19 cellular contexts compared by ENCODE assay signal in genomic region chr11:119431523-119431922, GRCh38. TPM values are rescaled to one million over a fixed set of nuclear protein-coding genes. Genes with fewer than 3 reads are reported as not detected.
DNase-seq lines count a peak whose midpoint lies in the region; ATAC-seq, FAIRE-seq and TF ChIP-seq lines count a peak whose summit lies in the region.
"Had no signal": no experiment of that assay in that cellular context is flagged by ENCODE, and none has a peak within 500 bp of the region (broad histone marks: within the 10 kb centered on the region; RNA-seq: fewer than 3 reads in every experiment).

No MANE protein-coding gene starts in this region.

- H3K4ac ChIP-seq in neuronal stem cell (ENCODE audit: low read length), result no peak overlapping the region

- H2BK12ac ChIP-seq in neuronal stem cell (ENCODE audit: low read length), result no peak overlapping the region

- no peak overlapping the region for H3K18ac ChIP-seq in neuronal stem cell (ENCODE audit: low read length)

- H3K27me3 ChIP-seq in astrocyte (ENCODE audit: insufficient read depth, low read length), result no peaks in the 10 kb centered on the region
- peaks cover 0 to 48% (median 0%) of the 10 kb centered on the region in 3 experiments for H3K27me3 ChIP-seq in neuronal stem cell (ENCODE audit: control insufficient read depth in 3 of 3, insufficient read depth in 3 of 3, low read depth in 1 of 3, low read length in 3 of 3)
- H3K27me3 ChIP-seq: BLaER1 treated with 17β-estradiol and CSF1 and Interleukin-3, amounts not matched to agents 10 nM and 100 nM had no signal

- no peaks in the 10 kb centered on the region for H3K79me2 ChIP-seq in astrocyte (ENCODE audit: insufficient read depth, low read length)

- WGBS in neuronal stem cell (ENCODE audit: extremely low coverage in 2 of 2, insufficient read length in 2 of 2, insufficient replicate concordance in 1 of 2), 2 donors, result no CpG with 5 or more reads among the region's 7 CpGs

- H3K4me1 ChIP-seq in astrocyte (ENCODE audit: insufficient read depth, low read length), result peaks cover 20% of the 10 kb centered on the region
- peaks cover 0 to 11% of the 10 kb centered on the region in 2 donors for H3K4me1 ChIP-seq in neuronal stem cell (ENCODE audit: control insufficient read depth in 2 of 2, insufficient read depth in 1 of 2, low read depth in 1 of 2, low read length in 2 of 2)

- peaks cover 13% of the 10 kb centered on the region for H3K27me3 Mint-ChIP-seq in HFFc6 (ENCODE audit: insufficient read depth)
- peaks cover 5% of the 10 kb centered on the region for H3K27me3 Mint-ChIP-seq in astrocyte (ENCODE audit: low read depth, unreplicated experiment)

- H4K8ac ChIP-seq in neuronal stem cell (ENCODE audit: low read depth, low read length), result no peak overlapping the region

- H3K36me3 ChIP-seq in astrocyte (ENCODE audit: insufficient read depth, low read length) (no peaks in the 10 kb centered on the region), neuronal stem cell (replicated peaks in 1 of 2; ENCODE audit: control insufficient read depth in 2 of 2, insufficient read depth in 2 of 2, low read length in 2 of 2) (no peaks in the 10 kb centered on the region)
- H3K36me3 ChIP-seq: BLaER1 treated with 17β-estradiol and CSF1 and Interleukin-3, amounts not matched to agents 10 nM and 100 nM had no signal

- H3K79me1 ChIP-seq in neuronal stem cell (ENCODE audit: low read depth, low read length), result no peaks in the 10 kb centered on the region

- no peaks in the 10 kb centered on the region for H3K9me3 Mint-ChIP-seq in HFFc6
- no peaks in the 10 kb centered on the region for H3K9me3 Mint-ChIP-seq in astrocyte (ENCODE audit: unreplicated experiment)
- H3K9me3 Mint-ChIP-seq: H9 had no signal

- H4K20me1 ChIP-seq in astrocyte (ENCODE audit: insufficient read depth, low read length), result no peaks in the 10 kb centered on the region
- H4K20me1 ChIP-seq: BLaER1 treated with 17β-estradiol and CSF1 and Interleukin-3, amounts not matched to agents 10 nM and 100 nM had no signal

- H3K27ac Mint-ChIP-seq in HFFc6, result peak overlapping the region; percentile 94
- H3K27ac Mint-ChIP-seq in astrocyte (ENCODE audit: unreplicated experiment), result no peak overlapping the region
- H3K27ac Mint-ChIP-seq: H9 had no signal

- H3K36me3 Mint-ChIP-seq in HFFc6 (ENCODE audit: low read depth), result no peaks in the 10 kb centered on the region
- no peaks in the 10 kb centered on the region for H3K36me3 Mint-ChIP-seq in astrocyte (ENCODE audit: low read depth, unreplicated experiment)
- H3K36me3 Mint-ChIP-seq: CD4-positive, CD25-positive, alpha-beta regulatory T cell had no signal

- H2AK5ac ChIP-seq in neuronal stem cell (ENCODE audit: low read depth, low read length), result no peak overlapping the region

- H3K9ac ChIP-seq in astrocyte (ENCODE audit: low read length) (no peak overlapping the region), neuronal stem cell (ENCODE audit: low read depth, low read length, poor library complexity) (no peak overlapping the region)
- H3K9ac ChIP-seq: BLaER1 treated with 17β-estradiol and CSF1 and Interleukin-3, amounts not matched to agents 10 nM and 100 nM; KMS-11 had no signal

- H3K4me3 ChIP-seq in astrocyte (ENCODE audit: insufficient read depth, low read depth, low read length) (no peak overlapping the region), neuronal stem cell (ENCODE audit: low read length in 2 of 2) (no peak overlapping the region)
- H3K4me3 ChIP-seq: BLaER1 treated with 17β-estradiol and CSF1 and Interleukin-3, amounts not matched to agents 10 nM and 100 nM had no signal

- H2AFZ ChIP-seq in astrocyte (ENCODE audit: low read depth, low read length), result no peak overlapping the region
- H2AFZ ChIP-seq in neuronal stem cell (ENCODE audit: low read length), result no peak overlapping the region

- no peak overlapping the region for H3K14ac ChIP-seq in neuronal stem cell (ENCODE audit: low read length)

- no peak overlapping the region for H3K27ac ChIP-seq in astrocyte (ENCODE audit: low read depth, low read length)
- no peak overlapping the region for H3K27ac ChIP-seq in neuronal stem cell (replicated peaks; ENCODE audit: low read length)
- H3K27ac ChIP-seq: BLaER1 treated with 17β-estradiol and CSF1 and Interleukin-3, amounts not matched to agents 10 nM and 100 nM; KMS-11 had no signal

- no peaks in the 10 kb centered on the region for H3K9me3 ChIP-seq in astrocyte (ENCODE audit: insufficient read depth, low read depth, low read length)
- H3K9me3 ChIP-seq in neuronal stem cell (replicated peaks in 1 of 2; ENCODE audit: control insufficient read depth in 2 of 2, insufficient read depth in 1 of 2, low read depth in 1 of 2, low read length in 2 of 2), result peaks cover 0 to 2% of the 10 kb centered on the region in 2 donors

- H2BK120ac ChIP-seq in neuronal stem cell (ENCODE audit: low read depth, low read length), result peak overlapping the region; percentile 24

- no peak overlapping the region for H3K4me2 ChIP-seq in astrocyte (ENCODE audit: low read length)
- no peak overlapping the region for H3K4me2 ChIP-seq in neuronal stem cell (ENCODE audit: insufficient read depth, low read length, poor library complexity, severe bottlenecking)
- H3K4me2 ChIP-seq: KMS-11 had no signal

- no peak for DNase-seq in HFFc6
- no peak for DNase-seq in astrocyte (ENCODE audit: low read depth)
- DNase-seq in mesenteric fat pad (ENCODE audit: low spot score), result peak; percentile 39
- no peak for DNase-seq in neuronal stem cell (ENCODE audit: low spot score)
- no peak for DNase-seq in SIG-M5 (lab: John Stamatoyannopoulos, UW)
- DNase-seq: ACHN; CD4-positive, CD25-positive, alpha-beta regulatory T cell; DMS153; DMS79 treated with DMSO at 0.1 percent for 48 hours; EL; H9 had no signal

- H3K4me3 Mint-ChIP-seq in HFFc6 (no peak overlapping the region), astrocyte (ENCODE audit: unreplicated experiment) (peak overlapping the region; percentile 5)
- H3K4me3 Mint-ChIP-seq: CD4-positive, CD25-positive, alpha-beta regulatory T cell; H9 had no signal

- ATAC-seq in HG02610 (IDR thresholded peaks at IDR 0.05; ENCODE audit: unreplicated experiment) (no peak), GM21717 (IDR thresholded peaks at IDR 0.05; ENCODE audit: unreplicated experiment) (no peak)

- no peak overlapping the region for H3K23ac ChIP-seq in neuronal stem cell (ENCODE audit: low read depth, low read length, poor library complexity)

- no peak overlapping the region for H2BK15ac ChIP-seq in neuronal stem cell (ENCODE audit: low read length)

- peak overlapping the region; percentile 9 for H2BK5ac ChIP-seq in neuronal stem cell (ENCODE audit: low read length)

- no peak for FAIRE-seq in astrocyte (lab: Jason Lieb, UNC)
- FAIRE-seq: G401.6, GM12891 had no signal

- H3K4me1 Mint-ChIP-seq in HFFc6 (ENCODE audit: low read depth) (peaks cover 45% of the 10 kb centered on the region), astrocyte (ENCODE audit: low read depth, unreplicated experiment) (peaks cover 14% of the 10 kb centered on the region)
- H3K4me1 Mint-ChIP-seq: CD4-positive, CD25-positive, alpha-beta regulatory T cell had no signal

- H4K91ac ChIP-seq in neuronal stem cell (ENCODE audit: low read depth, low read length, poor library complexity), result no peak overlapping the region

- no peak for TF ChIP-seq CTCF in HFFc6 (IDR thresholded peaks at IDR 0.05)
- no peak for TF ChIP-seq CTCF in astrocyte (IDR thresholded peaks at IDR 0.05; ENCODE audit: insufficient read depth, low read depth, low read length)

RNA-seq across cellular contexts. Expression of gene THY1, which starts 8.6 kb away (rescaled TPM):
- 100 to 1,000 TPM; 705 to 934 (median 790) TPM for total RNA-seq in HFFc6 (2021; fragmentation: NEBNext Ultra II Directional; extraction: Animal tissue kit (Norgen Biotek cat#: 25700))
- total RNA-seq in astrocyte, result 104 and 129 TPM in 2 replicates
- total RNA-seq in mesenteric fat pad, result 33.4 TPM
- 85.1 TPM for polyA plus RNA-seq in neuronal stem cell (2013, experiment 1 of 2)
- 84.3 TPM for polyA plus RNA-seq in neuronal stem cell (2013, experiment 2 of 2)
- total RNA-seq: CD4-positive, CD25-positive, alpha-beta regulatory T cell; HT1080 had no signal
- polyA plus RNA-seq: CD4-positive, CD25-positive, alpha-beta regulatory T cell had no signal

RNA-seq across cellular contexts. Expression of gene USP2, which starts 50.0 kb away (rescaled TPM):
- under 1 TPM; 0.32 to 0.71 (median 0.49) TPM for total RNA-seq in HFFc6 (2021; fragmentation: NEBNext Ultra II Directional; extraction: Animal tissue kit (Norgen Biotek cat#: 25700))
- 6.5 and 6.7 TPM in 2 replicates for total RNA-seq in astrocyte
- 4.2 TPM for total RNA-seq in mesenteric fat pad
- 4.2 TPM for polyA plus RNA-seq in neuronal stem cell (2013, experiment 1 of 2)
- 4.4 TPM for polyA plus RNA-seq in neuronal stem cell (2013, experiment 2 of 2)
- total RNA-seq: A172 had no signal
